ENCODE assay signal across 1 cellular context in genomic region chr22:19974233-19974861, GRCh38.
TF ChIP-seq lines count a peak whose summit lies in the region.

No MANE protein-coding gene starts in this region.

TF ChIP-seq in K562, 482 proteins besides CTCF, POLR2A, EP300 and RAD21 (continues in another document):
- peak; percentile 54; the same call in 1 of the 2 replicates for TF ChIP-seq ESRRA (IDR thresholded peaks at IDR 0.05; ENCODE audit: borderline replicate concordance, low read depth)
- 0 out of 2 replicates have a peak, but pooled peaks have one; percentile 1 for TF ChIP-seq MYC (IDR thresholded peaks at IDR 0.05; ENCODE audit: low read depth, low read length)
- TF ChIP-seq MYC (CRISPR knock-in tag; IDR thresholded peaks at IDR 0.05; ENCODE audit: borderline replicate concordance, low read depth) = no peak
- no peak for TF ChIP-seq ZNF551 (CRISPR knock-in tag; IDR thresholded peaks at IDR 0.05)
- TF ChIP-seq RERE (CRISPR knock-in tag; IDR thresholded peaks at IDR 0.05; ENCODE audit: borderline replicate concordance) = no peak
- TF ChIP-seq HDAC1 (IDR thresholded peaks at IDR 0.05) = no peak; a peak in 2 of 4 replicates
- no peak for TF ChIP-seq ATF2 (CRISPR knock-in tag; IDR thresholded peaks at IDR 0.05)
- no peak for TF ChIP-seq THAP12 (CRISPR knock-in tag; IDR thresholded peaks at IDR 0.05)
- peak; percentile 62; the same call in 1 of the 2 replicates for TF ChIP-seq JUND (IDR thresholded peaks at IDR 0.05; ENCODE audit: borderline replicate concordance, low read depth, low read length)
- peak; percentile 67; the same call in 1 of the 3 replicates for TF ChIP-seq JUND (tag; IDR thresholded peaks at IDR 0.05; ENCODE audit: borderline replicate concordance, low read depth, low read length)
- peak; percentile 48; the same call in 1 of the 2 replicates for TF ChIP-seq KLF1 (tag; IDR thresholded peaks at IDR 0.05)
- TF ChIP-seq HDAC2 (IDR thresholded peaks at IDR 0.05) = peak; percentile 100
- TF ChIP-seq NR4A1 (CRISPR knock-in tag; IDR thresholded peaks at IDR 0.05) = no peak
- TF ChIP-seq NR4A1 (tag; IDR thresholded peaks at IDR 0.05) = 0 out of 2 replicates have a peak, but pooled peaks have one; percentile 59
- peak; percentile 26; the same call in 1 of the 2 replicates for TF ChIP-seq HSF4 (CRISPR knock-in tag; IDR thresholded peaks at IDR 0.05; ENCODE audit: borderline replicate concordance)
- TF ChIP-seq EWSR1 (IDR thresholded peaks at IDR 0.05; ENCODE audit: borderline replicate concordance, low read depth, partially characterized antibody) = no peak
- TF ChIP-seq MBD2 (IDR thresholded peaks at IDR 0.05; ENCODE audit: borderline replicate concordance, low read depth) = peak; percentile 64; the same call in 1 of the 2 replicates
- peak; percentile 59; the same call in 1 of the 2 replicates for TF ChIP-seq HMGXB4 (CRISPR knock-in tag; IDR thresholded peaks at IDR 0.05)
- no peak for TF ChIP-seq CEBPB (tag; IDR thresholded peaks at IDR 0.05)
- TF ChIP-seq PHF20 (IDR thresholded peaks at IDR 0.05; ENCODE audit: partially characterized antibody) = peak; percentile 82
- 0 out of 2 replicates have a peak, but pooled peaks have one; percentile 49 for TF ChIP-seq FOSL1 (tag; conservative IDR thresholded peaks at IDR 0.05)
- peak; percentile 70; the same call in 1 of the 2 replicates for TF ChIP-seq MXI1 (IDR thresholded peaks at IDR 0.05; ENCODE audit: low read depth, low read length)
- TF ChIP-seq MLX (CRISPR knock-in tag; conservative IDR thresholded peaks at IDR 0.05) = peak in 1 of 2 experiments; percentile 39; a peak in 1 of 4 replicates
- TF ChIP-seq EHMT2 (IDR thresholded peaks at IDR 0.05) = 0 out of 2 replicates have a peak, but pooled peaks have one; percentile 2
- TF ChIP-seq SMARCA5 (IDR thresholded peaks at IDR 0.05) = peak; percentile 100
- TF ChIP-seq ATF7 (IDR thresholded peaks at IDR 0.05) = 0 out of 2 replicates have a peak, but pooled peaks have one; percentile 35
- TF ChIP-seq EGR1 (conservative IDR thresholded peaks at IDR 0.05) = peak; percentile 84
- TF ChIP-seq BRD9 (IDR thresholded peaks at IDR 0.05; ENCODE audit: low read depth, partially characterized antibody) = peak; percentile 37
- 0 out of 2 replicates have a peak, but pooled peaks have one; percentile 22 for TF ChIP-seq ZNF764 (CRISPR knock-in tag; IDR thresholded peaks at IDR 0.05; ENCODE audit: low read depth)
- peak; percentile 20; the same call in 1 of the 2 replicates for TF ChIP-seq PML (IDR thresholded peaks at IDR 0.05; ENCODE audit: low read length)
- peak; percentile 72 to 98 for TF ChIP-seq RCOR1 (IDR thresholded peaks at IDR 0.05; ENCODE audit: borderline replicate concordance in 1 of 2, low read depth in 2 of 2, low read length in 2 of 2)
- peak; percentile 52 for TF ChIP-seq ARHGAP35 (IDR thresholded peaks at IDR 0.05; ENCODE audit: partially characterized antibody)
- TF ChIP-seq NFIX (CRISPR knock-in tag; IDR thresholded peaks at IDR 0.05; ENCODE audit: low read depth) = no peak
- TF ChIP-seq MNT (conservative IDR thresholded peaks at IDR 0.05) = no peak
- TF ChIP-seq USF2 (CRISPR knock-in tag; IDR thresholded peaks at IDR 0.05) = no peak
- peak; percentile 100 for TF ChIP-seq BCOR (IDR thresholded peaks at IDR 0.05)
- TF ChIP-seq SMAD4 (CRISPR knock-in tag; conservative IDR thresholded peaks at IDR 0.05) = 0 out of 2 replicates have a peak, but pooled peaks have one; percentile 11
- TF ChIP-seq CREB1 (IDR thresholded peaks at IDR 0.05) = peak; percentile 46; the same call in 1 of the 2 replicates
- TF ChIP-seq CREB1 (CRISPR knock-in tag; IDR thresholded peaks at IDR 0.05) = no peak
- TF ChIP-seq ARID3A (IDR thresholded peaks at IDR 0.05; ENCODE audit: borderline replicate concordance, low read depth, low read length) = 0 out of 2 replicates have a peak, but pooled peaks have one; percentile 6
- peak; percentile 60; the same call in 1 of the 2 replicates for TF ChIP-seq CC2D1A (IDR thresholded peaks at IDR 0.05)
- peak; percentile 68; the same call in 1 of the 2 replicates for TF ChIP-seq ZKSCAN1 (IDR thresholded peaks at IDR 0.05; ENCODE audit: low read depth, low read length)
- TF ChIP-seq SMC3 (conservative IDR thresholded peaks at IDR 0.05; ENCODE audit: insufficient read depth, low read depth, low read length) = 0 out of 2 replicates have a peak, but pooled peaks have one; percentile 2
- peak in 1 of 2 experiments; percentile 98; a peak in 2 of 3 replicates for TF ChIP-seq CBX3 (IDR thresholded peaks at IDR 0.05; ENCODE audit: borderline replicate concordance in 1 of 2, low read length in 2 of 2)
- TF ChIP-seq MTA1 (IDR thresholded peaks at IDR 0.05; ENCODE audit: borderline replicate concordance) = 0 out of 2 replicates have a peak, but pooled peaks have one; percentile 30
- TF ChIP-seq CHD4 (IDR thresholded peaks at IDR 0.05; ENCODE audit: insufficient read depth, insufficient replicate concordance, low read depth, low read length, poor library complexity, severe bottlenecking) = peak; percentile 100
- peak; percentile 11 for TF ChIP-seq SAP30 (IDR thresholded peaks at IDR 0.05; ENCODE audit: borderline replicate concordance, insufficient read depth, low read depth, low read length, poor library complexity, severe bottlenecking)
